ENCODE assay signal across 9 cellular contexts in genomic region chr2:235793163-235793752, GRCh38.
A peak's percentile ranks its signal among the peaks of the same experiment; 100 is the strongest.
DNase-seq lines count a peak whose midpoint lies in the region; ATAC-seq and TF ChIP-seq lines count a peak whose summit lies in the region.
"Had no signal": no experiment of that assay in that cellular context is flagged by ENCODE, and none has a peak within 500 bp of the region (broad histone marks: within the 10 kb centered on the region; RNA-seq: fewer than 3 reads in every experiment).

No MANE protein-coding gene starts in this region.

- no peak overlapping the region for H2BK5ac ChIP-seq in mesenchymal stem cell (ENCODE audit: low read depth, low read length, poor library complexity, severe bottlenecking)

- CTCF ChIA-PET in mammary epithelial cell (lab: Charles Lee; ENCODE audit: low non-redundant PET): no interaction called here

- H2AK5ac ChIP-seq in mesenchymal stem cell (ENCODE audit: low read length, severe bottlenecking): no peak overlapping the region

- no peak overlapping the region for H3K18ac ChIP-seq in mesenchymal stem cell (ENCODE audit: low read depth in 1 of 2, low read length in 2 of 2)

- H3K36me3 ChIP-seq in DND-41 (ENCODE audit: insufficient read depth, low read length) (0 out of 2 replicates have a peak, but pooled peaks cover 7% of the 10 kb centered on the region), mammary epithelial cell (ENCODE audit: insufficient read depth, low read length) (no peaks in the 10 kb centered on the region), mesenchymal stem cell (ENCODE audit: control insufficient read depth in 1 of 2, insufficient read depth in 2 of 2, low read depth in 1 of 2, low read length in 2 of 2) (peaks cover 6 to 15% of the 10 kb centered on the region in 2 experiments), thyroid gland (no peaks in the 10 kb centered on the region)

- no peak overlapping the region for H2BK15ac ChIP-seq in mesenchymal stem cell (ENCODE audit: low read depth, poor library complexity, severe bottlenecking)

- H3K79me2 ChIP-seq in DND-41 (ENCODE audit: insufficient read depth, low read length) (no peaks in the 10 kb centered on the region), mammary epithelial cell (ENCODE audit: insufficient read depth, low read length) (no peaks in the 10 kb centered on the region)

- H3K4me2 ChIP-seq in DND-41 (ENCODE audit: insufficient read depth, low read length) (no peak overlapping the region), mammary epithelial cell (ENCODE audit: insufficient read depth, low read depth, low read length) (no peak overlapping the region), mesenchymal stem cell (ENCODE audit: low read length, poor library complexity, severe bottlenecking) (no peak overlapping the region)
- H3K4me2 ChIP-seq: KMS-11 had no signal

- H3K4me1 ChIP-seq in DND-41 (ENCODE audit: insufficient read depth, low read length) (no peaks in the 10 kb centered on the region), mammary epithelial cell (ENCODE audit: insufficient read depth, low read length) (no peaks in the 10 kb centered on the region), mesenchymal stem cell (ENCODE audit: control insufficient read depth, insufficient read depth, low read depth, low read length) (no peaks in the 10 kb centered on the region), thyroid gland (no peaks in the 10 kb centered on the region)

- no peak overlapping the region for H4K8ac ChIP-seq in mesenchymal stem cell (ENCODE audit: low read length)

- no peak overlapping the region for H2AFZ ChIP-seq in DND-41 (ENCODE audit: low read depth, low read length)
- no peak overlapping the region for H2AFZ ChIP-seq in mammary epithelial cell (ENCODE audit: low read depth, low read length)
- H2AFZ ChIP-seq in mesenchymal stem cell (ENCODE audit: low read depth, low read length): no peak overlapping the region

- H3K9me3 ChIP-seq in DND-41 (ENCODE audit: insufficient read depth, low read length, severe bottlenecking) (no peaks in the 10 kb centered on the region), mammary epithelial cell (replicated peaks; ENCODE audit: insufficient read depth, low read length) (no peaks in the 10 kb centered on the region), mesenchymal stem cell (ENCODE audit: control insufficient read depth, low read length) (no peaks in the 10 kb centered on the region), thyroid gland (no peaks in the 10 kb centered on the region)

- intact Hi-C loops in mammary epithelial cell (cut with micrococcal nuclease) (no loop called here), thyroid gland (cut with DNase I) (no loop called here)

- BruUV-seq in mammary epithelial cell (replicated peaks; lab: Mats Ljungman, UMichigan): no TSS peak

- no peak overlapping the region for H3K23ac ChIP-seq in mesenchymal stem cell (ENCODE audit: low read length in 2 of 2)

- ATAC-seq in DND-41 (ENCODE audit: insufficient read depth, low read depth) (peak; percentile 59), GM21825 (IDR thresholded peaks at IDR 0.05; ENCODE audit: unreplicated experiment) (no peak)

- no peak overlapping the region for H3K27ac ChIP-seq in DND-41 (ENCODE audit: low read length)
- H3K27ac ChIP-seq in mammary epithelial cell (ENCODE audit: insufficient read depth, low read depth, low read length): no peak overlapping the region
- no peak overlapping the region for H3K27ac ChIP-seq in mesenchymal stem cell (ENCODE audit: low read length, poor library complexity, severe bottlenecking)
- H3K27ac ChIP-seq in thyroid gland: no peak overlapping the region
- H3K27ac ChIP-seq: KMS-11 had no signal

- DNase-seq in DND-41 (peak; percentile 17), HuH-7 (ENCODE audit: low spot score) (peak; percentile 20), mammary epithelial cell (peak; percentile 54), mesenchymal stem cell (peak; percentile 19), 8988T (no peak), thyroid gland (no peak)
- no peak for DNase-seq in activated CD4-positive, alpha-beta T cell treated with anti-CD3 and anti-CD28 coated beads for 4 hours

- H4K20me1 ChIP-seq in DND-41 (ENCODE audit: insufficient read depth, low read length) (no peaks in the 10 kb centered on the region), mammary epithelial cell (ENCODE audit: insufficient read depth, low read length) (no peaks in the 10 kb centered on the region)

- H3K4me3 ChIP-seq in DND-41 (ENCODE audit: low read depth in 1 of 2, low read length in 2 of 2) (no peak overlapping the region), mammary epithelial cell (replicated peaks in 1 of 3; ENCODE audit: insufficient read depth in 1 of 3, low read depth in 2 of 3, low read length in 3 of 3) (no peak overlapping the region), mesenchymal stem cell (ENCODE audit: insufficient read depth in 1 of 2, low read depth in 1 of 2, low read length in 2 of 2) (no peak overlapping the region), thyroid gland (replicated peaks in 1 of 3) (no peak overlapping the region)

- H3K79me1 ChIP-seq in mesenchymal stem cell (replicated peaks; ENCODE audit: low read length, poor library complexity, severe bottlenecking): peaks cover 8% of the 10 kb centered on the region

- 91% methylated on average over 11 of the region's 13 CpGs for WGBS in mammary epithelial cell (ENCODE audit: low coverage, missing lambda C conversion rate)
- 75% methylated on average over 13 of the region's 13 CpGs for WGBS in mesenchymal stem cell
- WGBS in thyroid gland, 2 donors: 71 to 79% methylated on average over 13 of the region's 13 CpGs

- H4K91ac ChIP-seq in mesenchymal stem cell (ENCODE audit: low read length): no peak overlapping the region

- no peak overlapping the region for H3K4ac ChIP-seq in mesenchymal stem cell (ENCODE audit: low read depth in 1 of 2, low read length in 2 of 2)

- TF ChIP-seq POLR2A in thyroid gland (IDR thresholded peaks at IDR 0.05): no peak

- H2BK120ac ChIP-seq in mesenchymal stem cell (ENCODE audit: low read depth, low read length): no peak overlapping the region

- TF ChIP-seq CTCF in DND-41 (IDR thresholded peaks at IDR 0.05; ENCODE audit: borderline replicate concordance, extremely low read depth, low read length, poor library complexity, severe bottlenecking): peak; percentile 57
- peak in 1 of 2 donors; percentile 42 for TF ChIP-seq CTCF in mammary epithelial cell (conservative IDR thresholded peaks at IDR 0.05 in 1 of 2, IDR thresholded peaks at IDR 0.05 in 1 of 2; ENCODE audit: extremely low read depth in 1 of 2, insufficient read depth in 1 of 2, low read depth in 1 of 2, low read length in 2 of 2)
- TF ChIP-seq CTCF in thyroid gland (IDR thresholded peaks at IDR 0.05): peak in 1 of 6 experiments; percentile 18

- no peaks in the 10 kb centered on the region for H3K27me3 ChIP-seq in DND-41 (ENCODE audit: insufficient read depth, low read length, poor library complexity)
- H3K27me3 ChIP-seq in mammary epithelial cell (ENCODE audit: insufficient read depth, low read length): no peaks in the 10 kb centered on the region
- no peaks in the 10 kb centered on the region for H3K27me3 ChIP-seq in mesenchymal stem cell (ENCODE audit: control insufficient read depth in 1 of 2, insufficient read depth in 1 of 2, low read length in 2 of 2)
- no peaks in the 10 kb centered on the region for H3K27me3 ChIP-seq in thyroid gland

- in situ Hi-C loops in mammary epithelial cell (cut with MboI; ENCODE audit: low sequenced_read_pairs in 2 of 2): loop anchor here (25.0 kb wide), 1 partner anchor 1269 kb away; no protein-coding TSS in a partner anchor

- dilution Hi-C loops in mammary epithelial cell (cut with HindIII; ENCODE audit: low sequenced_read_pairs): loop anchor here (25.0 kb wide), 2 partner anchors 394 to 1269 kb away; no protein-coding TSS in a partner anchor

- no peak overlapping the region for H3K14ac ChIP-seq in mesenchymal stem cell (ENCODE audit: low read length in 2 of 2)

- H2BK12ac ChIP-seq in mesenchymal stem cell (ENCODE audit: low read length in 2 of 2): no peak overlapping the region

- H3K9ac ChIP-seq in DND-41 (ENCODE audit: low read depth, low read length): no peak overlapping the region
- H3K9ac ChIP-seq in mammary epithelial cell (ENCODE audit: insufficient read depth, low read length): no peak overlapping the region
- no peak overlapping the region for H3K9ac ChIP-seq in mesenchymal stem cell (ENCODE audit: low read length)
- H3K9ac ChIP-seq: KMS-11 had no signal

Comparison
In these comparisons a context has a peak if more than half of its experiments do, and no peak if none do; other contexts are left out.
1. DNase-seq: peak in DND-41 (single experiment), HuH-7 (single experiment), mammary epithelial cell (single experiment) and mesenchymal stem cell (single experiment); none in 8988T (single experiment), activated CD4-positive, alpha-beta T cell treated with anti-CD3 and anti-CD28 coated beads for 4 hours (0 of 2) and thyroid gland (0 of 2).